ENCODE assay signal across 13 cellular contexts in the genomic region with DNA sequence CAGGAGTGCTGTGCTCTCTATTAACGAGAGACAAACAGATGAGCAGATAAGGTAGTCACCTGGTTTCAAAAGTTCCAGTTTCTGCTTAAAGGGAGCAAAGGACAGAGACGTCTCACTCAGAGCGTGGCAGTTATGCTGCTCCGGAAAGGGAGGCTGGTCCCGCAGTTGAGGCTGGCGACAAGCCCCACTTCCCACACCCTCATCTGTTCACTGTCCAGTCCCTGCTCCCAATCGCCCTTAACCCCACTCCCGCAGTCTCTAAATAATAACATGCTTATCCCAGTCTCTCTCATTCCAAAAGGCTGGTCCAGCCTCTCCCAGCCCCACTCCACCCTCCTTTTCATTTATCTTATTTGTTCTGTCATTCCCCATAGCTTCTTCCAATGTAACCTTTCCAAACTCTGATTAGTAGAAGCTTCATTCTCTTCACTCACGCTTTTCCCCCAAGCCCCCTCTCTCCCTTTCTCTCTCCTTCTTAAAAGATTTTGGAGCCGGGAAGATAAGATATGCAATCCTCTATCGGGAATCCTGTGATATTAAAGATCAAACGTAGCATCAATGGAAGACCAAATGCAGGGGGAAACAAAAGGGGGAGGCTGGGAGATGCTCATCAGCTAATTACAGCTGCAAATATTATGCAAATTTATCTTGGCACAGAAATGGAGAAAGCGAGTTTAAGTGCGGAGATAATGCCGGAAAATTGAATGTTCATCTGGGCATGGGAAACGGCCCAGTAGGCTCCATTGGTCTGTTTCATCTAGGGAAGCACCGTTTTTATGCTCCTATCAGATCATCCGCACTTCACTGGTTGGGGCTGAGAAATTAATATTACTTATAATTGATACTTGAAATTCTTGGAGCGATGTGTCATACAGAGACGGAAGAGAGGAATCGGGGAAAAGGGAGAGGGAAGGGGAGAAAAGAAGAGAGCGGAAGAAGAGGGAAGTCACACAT. TPM values are rescaled to one million over a fixed set of nuclear protein-coding genes. Genes with fewer than 3 reads are reported as not detected.
DNase-seq lines count a peak whose midpoint lies in the region; ATAC-seq and TF ChIP-seq lines count a peak whose summit lies in the region.
"Had no signal": no experiment of that assay in that cellular context is flagged by ENCODE, and none has a peak within 500 bp of the region (broad histone marks: within the 10 kb centered on the region; RNA-seq: fewer than 3 reads in every experiment).

No MANE protein-coding gene starts in this region.

- ATAC-seq in stimulated activated naive B cell treated with anti-CD40 and anti-IgM and Interleukin-4, amounts not matched to agents 10 μg/mL and 1 μg/mL and 100 μg/mL, for 72 hours (replicated peaks), result no peak

- H3K27me3 ChIP-seq in esophagus muscularis mucosa, result peaks cover 3 to 100% (median 96%) of the 10 kb centered on the region in 4 donors

- H3K27me3 Mint-ChIP-seq in stimulated activated naive B cell treated with anti-CD40 and anti-IgM and Interleukin-4, amounts not matched to agents 10 μg/mL and 1 μg/mL and 100 μg/mL, for 72 hours, result peaks cover 68 to 82% of the 10 kb centered on the region in 2 donors

- no peaks in the 10 kb centered on the region for H3K9me3 ChIP-seq in esophagus muscularis mucosa
- H3K9me3 ChIP-seq: Peyer's patch had no signal

- no peak for TF ChIP-seq CTCF in esophagus muscularis mucosa (IDR thresholded peaks at IDR 0.05)

- peaks cover 23 to 55% (median 50%) of the 10 kb centered on the region in 4 donors for H3K4me1 ChIP-seq in esophagus muscularis mucosa

- 11% methylated on average over 22 of the region's 22 CpGs for WGBS in esophagus muscularis mucosa

- peaks cover 24 to 34% of the 10 kb centered on the region in 2 donors for H3K4me1 Mint-ChIP-seq in stimulated activated naive B cell treated with anti-CD40 and anti-IgM and Interleukin-4, amounts not matched to agents 10 μg/mL and 1 μg/mL and 100 μg/mL, for 72 hours

- no peaks in the 10 kb centered on the region for H3K36me3 ChIP-seq in esophagus muscularis mucosa
- H3K36me3 ChIP-seq: Peyer's patch had no signal

- intact Hi-C loops in esophagus muscularis mucosa (cut with DNase I), result no loop called here

- peaks cover 6 to 10% of the 10 kb centered on the region in 2 donors for H3K9me3 Mint-ChIP-seq in stimulated activated naive B cell treated with anti-CD40 and anti-IgM and Interleukin-4, amounts not matched to agents 10 μg/mL and 1 μg/mL and 100 μg/mL, for 72 hours

- TF ChIP-seq POLR2A in esophagus muscularis mucosa (IDR thresholded peaks at IDR 0.05; ENCODE audit: low read depth), result no peak

- peak overlapping the region in 1 of 2 donors; percentile 7 for H3K4me3 Mint-ChIP-seq in stimulated activated naive B cell treated with anti-CD40 and anti-IgM and Interleukin-4, amounts not matched to agents 10 μg/mL and 1 μg/mL and 100 μg/mL, for 72 hours
- H3K4me3 Mint-ChIP-seq: memory B cell had no signal

- H3K27ac ChIP-seq in esophagus muscularis mucosa (replicated peaks in 1 of 4), result no peak overlapping the region
- H3K27ac ChIP-seq: Peyer's patch had no signal

- no peak for TF ChIP-seq EP300 in esophagus muscularis mucosa (IDR thresholded peaks at IDR 0.05)

- no peak overlapping the region for H3K4me3 ChIP-seq in esophagus muscularis mucosa
- H3K4me3 ChIP-seq: Peyer's patch had no signal

- H3K27ac Mint-ChIP-seq in stimulated activated naive B cell treated with anti-CD40 and anti-IgM and Interleukin-4, amounts not matched to agents 10 μg/mL and 1 μg/mL and 100 μg/mL, for 72 hours, result peak overlapping the region; percentile 32
- H3K27ac Mint-ChIP-seq: memory B cell had no signal

- peak; percentile 30 to 38 for DNase-seq in activated T-cell treated with anti-CD3 and anti-CD28 coated beads, Interleukin-2, amount 50 U/mL, for 48 hours
- no peak for DNase-seq in activated T-cell treated with anti-CD3 and anti-CD28 coated beads, Interleukin-2, amount 50 U/mL, for 1 hour
- DNase-seq in SK-N-DZ (ENCODE audit: low spot score) (peak; percentile 37), left kidney (ENCODE audit: low read depth, low spot score) (peak; percentile 33), NCI-H69 (lab: John Stamatoyannopoulos, UW) (no peak), esophagus muscularis mucosa (ENCODE audit: extremely low spot score) (no peak), UCSD-AML1 (lab: John Stamatoyannopoulos, UW; ENCODE audit: unreplicated experiment) (no peak)
- no peak for DNase-seq in stimulated activated naive B cell treated with anti-CD40 and anti-IgM and Interleukin-4, amounts not matched to agents 10 μg/mL and 1 μg/mL and 100 μg/mL, for 72 hours
- DNase-seq: AML-193, NCI-H1417 treated with DMSO at 0.1 percent for 48 hours, NCI-H510A had no signal

- H3K36me3 Mint-ChIP-seq in stimulated activated naive B cell treated with anti-CD40 and anti-IgM and Interleukin-4, amounts not matched to agents 10 μg/mL and 1 μg/mL and 100 μg/mL, for 72 hours, result peaks cover 8 to 22% of the 10 kb centered on the region in 2 donors

RNA-seq across cellular contexts. Expression of gene GATA3, which starts 16.3 kb away (rescaled TPM):
- polyA plus RNA-seq in SK-N-DZ (2014; cell fraction: cytosol; rRNA removed), result 61.7 and 63.5 TPM in 2 replicates
- 52.1 and 84.8 TPM in 2 replicates for polyA plus RNA-seq in SK-N-DZ (2014; cell fraction: nucleus; rRNA removed)
- total RNA-seq in esophagus muscularis mucosa, result under 1 TPM in 3 of 4 donors, not detected in 1; 0.19 to 0.46 (median 0.33) TPM

Comparison
In these comparisons a context has a peak if more than half of its experiments do, and no peak if none do; other contexts are left out.
1. DNase-seq: peak in activated T-cell treated with anti-CD3 and anti-CD28 coated beads, Interleukin-2, amount 50 U/mL, for 48 hours (2 of 2), SK-N-DZ (single experiment) and left kidney (single experiment); none in activated T-cell treated with anti-CD3 and anti-CD28 coated beads, Interleukin-2, amount 50 U/mL, for 1 hour (single experiment), stimulated activated naive B cell treated with anti-CD40 and anti-IgM and Interleukin-4, amounts not matched to agents 10 μg/mL and 1 μg/mL and 100 μg/mL, for 72 hours (single experiment), NCI-H69 (single experiment), esophagus muscularis mucosa (single experiment) and UCSD-AML1 (single experiment).